In genomic region chr18:60385693-60386092, GRCh38 we compare ENCODE assay signal across 36 cellular contexts. TPM values are rescaled to one million over a fixed set of nuclear protein-coding genes. Genes with fewer than 3 reads are reported as not detected.
"Had no signal": no experiment of that assay in that cellular context is flagged by ENCODE, and none has a peak within 500 bp of the region (broad histone marks: within the 10 kb centered on the region; RNA-seq: fewer than 3 reads in every experiment).

No MANE protein-coding gene starts in this region.

- H3K4me3 ChIP-seq: adrenal gland, body of pancreas, breast epithelium had no signal

- FAIRE-seq: astrocyte, TTC549 had no signal

- H3K9me3 ChIP-seq: adrenal gland, body of pancreas, breast epithelium had no signal

- H3K27ac ChIP-seq: adrenal gland, body of pancreas, brain microvascular endothelial cell, breast epithelium, VCaP had no signal

- H3K4me1 ChIP-seq: adrenal gland, body of pancreas, breast epithelium had no signal

- H3K36me3 ChIP-seq: adrenal gland, brain microvascular endothelial cell had no signal

- ATAC-seq: activated CD8-positive, alpha-beta T cell treated with anti-CD3 and anti-CD28 coated beads for 36 hours; activated naive CD4-positive, alpha-beta T cell treated with anti-CD3 and anti-CD28 coated beads, Interleukin-2, amount 50 U/mL, for 72 hours; activated T-cell treated with anti-CD3 and anti-CD28 coated beads, Interleukin-2, amount 50 U/mL, for 4 hours; activated T-cell treated with anti-CD3 and anti-CD28 coated beads, Interleukin-2, amount 50 U/mL, for 72 hours; activated T-helper 17 cell treated with anti-CD3 and anti-CD28 coated beads, Interleukin-2, amount 50 U/mL, for 72 hours; body of pancreas had no signal

- DNase-seq: activated B cell treated with CpG ODN at 0.5 μM for 24 hours; activated CD4-positive, alpha-beta memory T cell treated with anti-CD3 and anti-CD28 coated beads for 36 hours; activated CD4-positive, alpha-beta T cell treated with anti-CD3 and anti-CD28 coated beads for 4 hours; activated CD4-positive, alpha-beta T cell treated with anti-CD3 and anti-CD28 coated beads, Interleukin-2, amount 10 ng/mL, durations not matched to agents 24 days and 14 days; activated CD4-positive, alpha-beta T cell treated with anti-CD3 and anti-CD28 coated beads, Interleukin-2, amount 50 U/mL, for 1 hour; activated CD4-positive, alpha-beta T cell treated with anti-CD3 and anti-CD28 coated beads, Interleukin-2, amount 50 U/mL, for 4 hours; activated CD4-positive, CD25-positive, alpha-beta regulatory T cell treated with anti-CD3 and anti-CD28 coated beads, Interleukin-2, amount 50 U/mL, for 72 hours; activated CD8-positive, alpha-beta memory T cell treated with anti-CD3 and anti-CD28 coated beads, Interleukin-2, amount 50 U/mL, for 4 hours; activated CD8-positive, alpha-beta T cell treated with anti-CD3 and anti-CD28 coated beads for 36 hours; activated effector memory CD4-positive, alpha-beta T cell treated with anti-CD3 and anti-CD28 coated beads, Interleukin-2, amount 50 U/mL, for 16 hours; activated gamma-delta T cell treated with Interleukin-2 at 50 U/mL for 16 hours; activated naive CD4-positive, alpha-beta T cell; activated naive CD4-positive, alpha-beta T cell treated with anti-CD3 and anti-CD28 coated beads for 36 hours; activated naive CD4-positive, alpha-beta T cell treated with anti-CD3 and anti-CD28 coated beads, Interleukin-2, amount 50 U/mL, for 16 hours; activated naive CD8-positive, alpha-beta T cell treated with anti-CD3 and anti-CD28 coated beads for 36 hours; activated T-cell treated with anti-CD3 and anti-CD28 coated beads for 4 hours; activated T-cell treated with anti-CD3 and anti-CD28 coated beads, Interleukin-2, amount 50 U/mL, for 1 hour; activated T-cell treated with anti-CD3 and anti-CD28 coated beads, Interleukin-2, amount 50 U/mL, for 4 hours; activated T-cell treated with anti-CD3 and anti-CD28 coated beads, Interleukin-2, amount 50 U/mL, for 72 hours; adrenal gland; amniotic stem cell; aorta; body of pancreas; brain microvascular endothelial cell; central memory CD4-positive, alpha-beta T cell; T-helper 2 cell; T-helper 9 cell had no signal

- H3K27me3 ChIP-seq: adrenal gland, body of pancreas, brain microvascular endothelial cell had no signal

RNA-seq across cellular contexts. Expression of gene MC4R, which starts 13.1 kb away (rescaled TPM):
- total RNA-seq: activated B cell treated with CpG ODN at 0.5 μM for 24 hours; activated CD4-positive, alpha-beta memory T cell treated with anti-CD3 and anti-CD28 coated beads for 36 hours; activated CD4-positive, alpha-beta T cell treated with anti-CD3 and anti-CD28 coated beads, Interleukin-2, amount 10 ng/mL, durations not matched to agents 24 days and 14 days; activated CD8-positive, alpha-beta memory T cell treated with anti-CD3 and anti-CD28 coated beads for 36 hours; activated CD8-positive, alpha-beta T cell treated with anti-CD3 and anti-CD28 coated beads for 36 hours; activated naive CD4-positive, alpha-beta T cell treated with anti-CD3 and anti-CD28 coated beads for 36 hours; activated naive CD4-positive, alpha-beta T cell treated with anti-CD3 and anti-CD28 coated beads, Interleukin-2, amount 50 U/mL, for 72 hours; activated naive CD8-positive, alpha-beta T cell treated with anti-CD3 and anti-CD28 coated beads for 36 hours; activated T-cell treated with anti-CD3 and anti-CD28 coated beads, Interleukin-2, amount 50 U/mL, for 4 hours; activated T-cell treated with anti-CD3 and anti-CD28 coated beads, Interleukin-2, amount 50 U/mL, for 72 hours; activated T-helper 1 cell treated with anti-CD3 and anti-CD28 coated beads, Interleukin-12 subunit alpha, Interleukin-12 subunit beta, Interleukin-2, Interleukin-4 antibody, amounts not matched to agents 30 ng/mL and 10 ng/mL and 1 ng/mL, durations not matched to agents 14 hours and 24 hours and 36 hours; activated T-helper 17 cell treated with anti-CD3 and anti-CD28 coated beads, Interleukin-2, amount 50 U/mL, for 72 hours; aorta; astrocyte; body of pancreas; breast epithelium; cardiac septum had no signal
- polyA plus RNA-seq: aorta had no signal
